Comparison of ENCODE assay signal across 13 cellular contexts in the genomic region with DNA sequence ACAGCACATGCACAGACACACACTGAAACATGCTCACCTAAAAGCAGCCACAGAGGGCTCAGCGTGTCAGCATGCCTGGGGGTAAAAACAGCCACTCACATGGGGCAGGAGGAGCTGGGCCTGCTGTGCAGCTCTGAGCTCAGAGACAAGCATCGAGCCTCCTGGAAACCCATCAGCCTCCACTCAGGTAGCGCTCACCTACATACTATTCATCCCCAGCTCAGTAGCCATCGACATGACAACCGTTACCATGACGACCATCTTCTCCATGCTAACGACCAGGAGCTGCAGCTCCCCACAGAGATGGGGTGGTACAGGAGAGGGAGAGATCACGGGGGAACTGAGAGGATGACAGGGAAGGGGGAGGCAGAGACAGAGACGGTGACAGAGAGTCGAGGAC. TPM values are rescaled to one million over a fixed set of nuclear protein-coding genes. Genes with fewer than 3 reads are reported as not detected.
A peak's percentile ranks its signal among the peaks of the same experiment; 100 is the strongest.
DNase-seq lines count a peak whose midpoint lies in the region; ATAC-seq, FAIRE-seq and TF ChIP-seq lines count a peak whose summit lies in the region.
"Had no signal": no experiment of that assay in that cellular context is flagged by ENCODE, and none has a peak within 500 bp of the region (broad histone marks: within the 10 kb centered on the region; RNA-seq: fewer than 3 reads in every experiment).

No MANE protein-coding gene starts in this region.

- no peak overlapping the region for H3K27ac ChIP-seq in H9 (ENCODE audit: insufficient read length, low read depth, low read length)
- H3K27ac ChIP-seq in caudate nucleus (ENCODE audit: low read depth, low read length) = peak overlapping the region; percentile 93
- H3K27ac ChIP-seq in neuronal stem cell (replicated peaks; ENCODE audit: low read length) = no peak overlapping the region
- peak overlapping the region in 1 of 2 donors; percentile 36 for H3K27ac ChIP-seq in small intestine (ENCODE audit: low read depth in 1 of 2, low read length in 1 of 2)
- H3K27ac ChIP-seq in HepG2 (ENCODE audit: extremely low read length, insufficient read depth, low read length) = no peak overlapping the region

- DNase-seq in H9 (peak; percentile 59), NCI-H2227 (lab: John Stamatoyannopoulos, UW; ENCODE audit: unreplicated experiment) (peak; percentile 90), caudate nucleus (lab: John Stamatoyannopoulos, UW) (peak in 45 of 61 donors; percentile 15 to 94 (median 62)), neuronal stem cell (ENCODE audit: low spot score) (no peak), small intestine (no peak), HepG2 (ENCODE audit: low spot score) (no peak)
- DNase-seq in stimulated activated CD4-positive, alpha-beta T cell treated with anti-CD3 and anti-CD28 coated beads, Interleukin-4, amount 100 ng/mL, for 4 hours = no peak
- DNase-seq: heart left ventricle; stimulated activated CD4-positive, alpha-beta T cell treated with anti-CD3 and anti-CD28 coated beads, Interleukin-1b, Interleukin-23, amount 100 ng/mL, for 48 hours had no signal

- no peak overlapping the region for H3K9ac ChIP-seq in H9 (ENCODE audit: extremely low read depth, insufficient read length, low read length)
- H3K9ac ChIP-seq in neuronal stem cell (ENCODE audit: low read depth, low read length, poor library complexity) = no peak overlapping the region
- no peak overlapping the region for H3K9ac ChIP-seq in HepG2 (ENCODE audit: insufficient read depth, low read depth, low read length)

- H4K8ac ChIP-seq in H9 (replicated peaks; ENCODE audit: insufficient read length, low read depth, low read length) (no peak overlapping the region), neuronal stem cell (ENCODE audit: low read depth, low read length) (no peak overlapping the region)

- H3K4me1 Mint-ChIP-seq in H9 = peaks cover 29 to 44% of the 10 kb centered on the region in 2 experiments
- H3K4me1 Mint-ChIP-seq: central memory CD8-positive, alpha-beta T cell had no signal

- H2BK120ac ChIP-seq in H9 (ENCODE audit: low read depth, low read length, poor library complexity, severe bottlenecking) = no peak overlapping the region
- H2BK120ac ChIP-seq in neuronal stem cell (ENCODE audit: low read depth, low read length) = no peak overlapping the region

- H4K20me1 ChIP-seq in H9 (ENCODE audit: control insufficient read depth, insufficient read depth, insufficient read length) (no peaks in the 10 kb centered on the region), HepG2 (ENCODE audit: insufficient read depth, low read length) (no peaks in the 10 kb centered on the region)

- H3K18ac ChIP-seq in H9 (ENCODE audit: insufficient read length, low read depth, low read length) (no peak overlapping the region), neuronal stem cell (ENCODE audit: low read length) (peak overlapping the region; percentile 0)

- no peak for TF ChIP-seq POLR2A in HepG2 (IDR thresholded peaks at IDR 0.05; ENCODE audit: insufficient read depth in 1 of 2, low read depth in 2 of 2, low read length in 2 of 2)

- no peak for ATAC-seq in GM19397 (IDR thresholded peaks at IDR 0.05; ENCODE audit: unreplicated experiment)
- no peak for ATAC-seq in HepG2
- ATAC-seq: heart left ventricle; natural killer cell treated with Interleukin-12 subunit alpha and Interleukin-12 subunit beta and Interleukin-15 and Interleukin-18, amount 100 ng/mL, for 72 hours had no signal

- H4K91ac ChIP-seq in H9 (ENCODE audit: insufficient read length, low read depth, low read length) = no peak overlapping the region
- H4K91ac ChIP-seq in neuronal stem cell (ENCODE audit: low read depth, low read length, poor library complexity) = no peak overlapping the region

- no peak overlapping the region for H3T11ph ChIP-seq in H9 (ENCODE audit: low read length)

- H3K36me3 ChIP-seq in neuronal stem cell (replicated peaks in 1 of 2; ENCODE audit: control insufficient read depth in 2 of 2, insufficient read depth in 2 of 2, low read length in 2 of 2) = peaks cover 13 to 37% of the 10 kb centered on the region in 2 donors
- H3K36me3 ChIP-seq in small intestine (ENCODE audit: control insufficient read depth in 2 of 2, insufficient read depth in 2 of 2, low read length in 2 of 2) = no peaks in the 10 kb centered on the region
- no peaks in the 10 kb centered on the region for H3K36me3 ChIP-seq in HepG2 (replicated peaks in 1 of 2; ENCODE audit: control insufficient read depth in 1 of 2, insufficient read depth in 2 of 2, low read length in 2 of 2)
- H3K36me3 ChIP-seq: HAP-1 had no signal

- no peak overlapping the region for H2AK5ac ChIP-seq in H9 (ENCODE audit: insufficient read length, low read length)
- no peak overlapping the region for H2AK5ac ChIP-seq in neuronal stem cell (ENCODE audit: low read depth, low read length)

- H2BK5ac ChIP-seq in H9 (ENCODE audit: insufficient read length, low read length) (no peak overlapping the region), neuronal stem cell (ENCODE audit: low read length) (no peak overlapping the region)

- H3K27me3 ChIP-seq in H9 (ENCODE audit: insufficient read depth, low read length) (no peaks in the 10 kb centered on the region), neuronal stem cell (ENCODE audit: control insufficient read depth in 3 of 3, insufficient read depth in 3 of 3, low read depth in 1 of 3, low read length in 3 of 3) (no peaks in the 10 kb centered on the region), small intestine (ENCODE audit: control insufficient read depth in 2 of 2, insufficient read depth in 2 of 2, low read length in 2 of 2) (no peaks in the 10 kb centered on the region), HepG2 (ENCODE audit: control insufficient read depth in 1 of 2, insufficient read depth in 2 of 2, low read length in 2 of 2) (peaks cover 0 to 23% of the 10 kb centered on the region in 2 experiments; a peak in 3 of 5 replicates)
- H3K27me3 ChIP-seq: heart left ventricle had no signal

- H3K4ac ChIP-seq in H9 (ENCODE audit: low read depth, low read length) = no peak overlapping the region
- H3K4ac ChIP-seq in neuronal stem cell (ENCODE audit: low read length) = no peak overlapping the region

- H3K79me1 ChIP-seq in H9 (ENCODE audit: insufficient read depth, low read depth, low read length, poor library complexity, severe bottlenecking) (no peaks in the 10 kb centered on the region), neuronal stem cell (ENCODE audit: low read depth, low read length) (peaks cover 8% of the 10 kb centered on the region)

- no peak overlapping the region for H3K4me3 Mint-ChIP-seq in H9
- H3K4me3 Mint-ChIP-seq: central memory CD8-positive, alpha-beta T cell; natural killer cell treated with Interleukin-12 subunit alpha and Interleukin-12 subunit beta and Interleukin-15 and Interleukin-18, amount 100 ng/mL, for 72 hours had no signal

- no peak overlapping the region for H3K56ac ChIP-seq in H9 (ENCODE audit: insufficient read length, low read depth, low read length)

- no peak overlapping the region for H4K5ac ChIP-seq in H9 (ENCODE audit: insufficient read length, low read depth, low read length)

- no peak for TF ChIP-seq RAD21 in HepG2 (CRISPR knock-in tag; IDR thresholded peaks at IDR 0.05)

- H2BK15ac ChIP-seq in H9 (ENCODE audit: low read depth, low read length) = no peak overlapping the region
- no peak overlapping the region for H2BK15ac ChIP-seq in neuronal stem cell (ENCODE audit: low read length)

- intact Hi-C loops in HepG2 (cut with micrococcal nuclease; ENCODE audit: unreplicated experiment) = no loop called here

- H3K23ac ChIP-seq in H9 (ENCODE audit: insufficient read length, low read depth, low read length) = no peak overlapping the region
- H3K23ac ChIP-seq in neuronal stem cell (ENCODE audit: low read depth, low read length, poor library complexity) = no peak overlapping the region

- WGBS in H9 (ENCODE audit: extremely low coverage, insufficient read length, low lambda C conversion rate) = no CpG with 5 or more reads among the region's 10 CpGs
- no CpG with 5 or more reads among the region's 10 CpGs for WGBS in neuronal stem cell (ENCODE audit: extremely low coverage in 2 of 2, insufficient read length in 2 of 2, insufficient replicate concordance in 1 of 2), 2 donors
- WGBS in small intestine, 3 donors = 57 to 73% (median 59%) methylated on average over 10 of the region's 10 CpGs
- 10% methylated on average over 8 of the region's 10 CpGs for WGBS in HepG2 (ENCODE audit: low lambda C conversion rate)

- no peak overlapping the region for H3K14ac ChIP-seq in H9 (ENCODE audit: insufficient read depth, low read length)
- no peak overlapping the region for H3K14ac ChIP-seq in neuronal stem cell (ENCODE audit: low read length)

- TF ChIP-seq EP300 in HepG2 (IDR thresholded peaks at IDR 0.05; ENCODE audit: low read depth in 2 of 2, low read length in 2 of 2) = no peak
- no peak for TF ChIP-seq EP300 in HepG2 (CRISPR knock-in tag; IDR thresholded peaks at IDR 0.05; ENCODE audit: borderline replicate concordance)

- no peak overlapping the region for H3K27ac Mint-ChIP-seq in H9
- H3K27ac Mint-ChIP-seq: natural killer cell treated with Interleukin-12 subunit alpha and Interleukin-12 subunit beta and Interleukin-15 and Interleukin-18, amount 100 ng/mL, for 72 hours had no signal

- POLR2A ChIA-PET in HepG2 (lab: Yijun Ruan, JAX) = no interaction called here

- in situ Hi-C loops in HepG2 (cut with HindIII; ENCODE audit: extremely low pct_ligation_motif_present, low pct_unique_long_range_greater_than_20kb) = no loop called here

- CTCF ChIA-PET in HepG2 (lab: Yijun Ruan, JAX; ENCODE audit: low intra/inter-chr PET ratio, low total read pairs) = no interaction called here

- H3K36me3 Mint-ChIP-seq in H9 (ENCODE audit: insufficient read depth in 1 of 3, low read depth in 3 of 3) = no peaks in the 10 kb centered on the region; a peak in 1 of 7 replicates
- H3K36me3 Mint-ChIP-seq: natural killer cell treated with Interleukin-12 subunit alpha and Interleukin-12 subunit beta and Interleukin-15 and Interleukin-18, amount 100 ng/mL, for 72 hours had no signal

- H2BK20ac ChIP-seq in H9 (ENCODE audit: low read depth, low read length, poor library complexity, severe bottlenecking) = no peak overlapping the region

- no peaks in the 10 kb centered on the region for H3K23me2 ChIP-seq in H9 (ENCODE audit: insufficient read length, low read depth, low read length, poor library complexity, severe bottlenecking)

- FAIRE-seq in small intestine (lab: Jason Lieb, UNC) (no peak), HepG2 (lab: Jason Lieb, UNC) (no peak)

- no peaks in the 10 kb centered on the region for H3K9me3 Mint-ChIP-seq in H9
- H3K9me3 Mint-ChIP-seq: central memory CD8-positive, alpha-beta T cell; natural killer cell treated with Interleukin-12 subunit alpha and Interleukin-12 subunit beta and Interleukin-15 and Interleukin-18, amount 100 ng/mL, for 72 hours had no signal

- H3K4me3 ChIP-seq in neuronal stem cell (ENCODE audit: low read length in 2 of 2) = no peak overlapping the region
- no peak overlapping the region for H3K4me3 ChIP-seq in small intestine (ENCODE audit: low read depth in 1 of 2, low read length in 2 of 2)
- no peak overlapping the region for H3K4me3 ChIP-seq in HepG2 (replicated peaks in 1 of 3; ENCODE audit: insufficient read depth in 1 of 3, low read depth in 2 of 3, low read length in 3 of 3)
- H3K4me3 ChIP-seq: HAP-1, heart left ventricle had no signal

- BruUV-seq in HepG2 (replicated peaks; lab: Mats Ljungman, UMichigan) = no TSS peak

- no peak overlapping the region for H2BK12ac ChIP-seq in H9 (ENCODE audit: insufficient read length, low read depth, low read length)
- no peak overlapping the region for H2BK12ac ChIP-seq in neuronal stem cell (ENCODE audit: low read length)

- no peaks in the 10 kb centered on the region for H3K27me3 Mint-ChIP-seq in H9 (ENCODE audit: low read depth)

- H3K4me2 ChIP-seq in H9 (ENCODE audit: insufficient read depth, insufficient read length, low read length) = no peak overlapping the region
- H3K4me2 ChIP-seq in neuronal stem cell (ENCODE audit: insufficient read depth, low read length, poor library complexity, severe bottlenecking) = no peak overlapping the region
- no peak overlapping the region for H3K4me2 ChIP-seq in HepG2 (ENCODE audit: low read depth, low read length)

- H2AFZ ChIP-seq in H9 (ENCODE audit: low read length) = no peak overlapping the region
- no peak overlapping the region for H2AFZ ChIP-seq in neuronal stem cell (ENCODE audit: low read length)
- H2AFZ ChIP-seq in HepG2 (ENCODE audit: low read length) = no peak overlapping the region

- H3K79me2 ChIP-seq in H9 (ENCODE audit: insufficient read depth, low read length) (no peaks in the 10 kb centered on the region), HepG2 (ENCODE audit: insufficient read depth, low read length) (no peaks in the 10 kb centered on the region)

- H3K9me3 ChIP-seq in H9 (ENCODE audit: control insufficient read depth, low read depth, low read length) (no peaks in the 10 kb centered on the region), neuronal stem cell (replicated peaks in 1 of 2; ENCODE audit: control insufficient read depth in 2 of 2, insufficient read depth in 1 of 2, low read depth in 1 of 2, low read length in 2 of 2) (no peaks in the 10 kb centered on the region), small intestine (ENCODE audit: control insufficient read depth, low read depth) (no peaks in the 10 kb centered on the region), HepG2 (ENCODE audit: low read length) (no peaks in the 10 kb centered on the region)
- H3K9me3 ChIP-seq: HAP-1, heart left ventricle had no signal

- H3K4me1 ChIP-seq in H9 (ENCODE audit: insufficient read depth, low read length) = peaks cover 4% of the 10 kb centered on the region; the same call in 1 of the 2 replicates
- peaks cover 12 to 25% of the 10 kb centered on the region in 2 donors for H3K4me1 ChIP-seq in neuronal stem cell (ENCODE audit: control insufficient read depth in 2 of 2, insufficient read depth in 1 of 2, low read depth in 1 of 2, low read length in 2 of 2)
- H3K4me1 ChIP-seq in small intestine (ENCODE audit: control insufficient read depth in 2 of 2, insufficient read depth in 1 of 2, low read depth in 1 of 2, low read length in 1 of 2) = no peaks in the 10 kb centered on the region
- H3K4me1 ChIP-seq in HepG2 (ENCODE audit: insufficient read depth, low read length) = no peaks in the 10 kb centered on the region

- TF ChIP-seq CTCF in H9 (conservative IDR thresholded peaks at IDR 0.05) (no peak), HepG2 (CRISPR knock-in tag; IDR thresholded peaks at IDR 0.05) (no peak)

RNA-seq across cellular contexts. Expression of gene SDC3, which starts 28.6 kb away (rescaled TPM):
- total RNA-seq in H9 (2021) (24.2 and 25.9 TPM in 2 replicates), HepG2 (2016; rRNA removed; fragmentation: Illumina TruSeq; extraction: Trizol) (0.18 and 0.49 TPM in 2 replicates)
- polyA plus RNA-seq in neuronal stem cell (2013, experiment 1 of 2) = 63.6 TPM
- polyA plus RNA-seq in neuronal stem cell (2013, experiment 2 of 2) = 63.6 TPM
- polyA plus RNA-seq in small intestine (10 to 100 TPM in 1 of 3 donors, 1 to 10 TPM in 1, under 1 TPM in 1; 0.67 to 24.9 (median 1.9) TPM), HepG2 (2011; rRNA removed) (0.84 and 0.85 TPM in 2 replicates)
- total RNA-seq in HepG2 (2016; cell fraction: cytosol; rRNA removed; fragmentation: Illumina TruSeq; extraction: Trizol; ENCODE audit: low read depth) = 0.10 and 0.26 TPM in 2 replicates
- 0.25 and 0.61 TPM in 2 replicates for total RNA-seq in HepG2 (2016; cell fraction: insoluble cytoplasmic fraction; rRNA removed; fragmentation: Illumina TruSeq; extraction: Trizol)
- total RNA-seq in HepG2 (2016; cell fraction: membrane; rRNA removed; fragmentation: Illumina TruSeq; extraction: Trizol) = 0.24 and 0.40 TPM in 2 replicates
- total RNA-seq in HepG2 (2016; cell fraction: nucleus; rRNA removed; fragmentation: Illumina TruSeq; extraction: Trizol) = 0.47 and 0.78 TPM in 2 replicates
- polyA plus RNA-seq in HepG2 (2011; cell fraction: cytosol; rRNA removed) = 0.64 and 0.74 TPM in 2 replicates
- polyA plus RNA-seq in HepG2 (2011; cell fraction: nucleus; rRNA removed) = 1.3 and 1.4 TPM in 2 replicates
- 0.98 and 2.3 TPM in 2 replicates for polyA plus RNA-seq in HepG2 (2012)
- polyA plus RNA-seq in HepG2 (2016; cell fraction: cytosol; fragmentation: Illumina TruSeq; extraction: Trizol; ENCODE audit: low read depth) = 0.11 and 0.24 TPM in 2 replicates
- polyA plus RNA-seq in HepG2 (2016; cell fraction: insoluble cytoplasmic fraction; fragmentation: Illumina TruSeq; extraction: Trizol; ENCODE audit: low read depth) = 0.69 and 0.96 TPM in 2 replicates
- polyA plus RNA-seq in HepG2 (2016; cell fraction: membrane; fragmentation: Illumina TruSeq; extraction: Trizol; ENCODE audit: low read depth) = 0.35 and 0.79 TPM in 2 replicates
- polyA plus RNA-seq in HepG2 (2016; cell fraction: nucleus; fragmentation: Illumina TruSeq; extraction: Trizol; ENCODE audit: insufficient read depth, low read depth) = 1.5 and 1.7 TPM in 2 replicates
- 1.8 and 6.1 TPM in 2 replicates for polyA minus RNA-seq in HepG2 (2011; rRNA and poly(A)+ RNA removed; ENCODE audit: low replicate concordance)
- polyA minus RNA-seq in HepG2 (2011; cell fraction: cytosol; rRNA and poly(A)+ RNA removed) = 0.89 and 2.0 TPM in 2 replicates
- polyA minus RNA-seq in HepG2 (2011; cell fraction: nucleus; rRNA and poly(A)+ RNA removed) = 0.37 and 0.77 TPM in 2 replicates

Comparison
In these comparisons a context has a peak if more than half of its experiments do, and no peak if none do; other contexts are left out.
1. DNase-seq: peak in H9 (single experiment), NCI-H2227 (single experiment) and caudate nucleus (45 of 61); none in neuronal stem cell (single experiment), small intestine (single experiment), HepG2 (single experiment) and stimulated activated CD4-positive, alpha-beta T cell treated with anti-CD3 and anti-CD28 coated beads, Interleukin-4, amount 100 ng/mL, for 4 hours (0 of 2).
2. RNA of gene SDC3, which starts 28.6 kb away (total RNA-seq): 24.2 to 25.9 TPM in H9; 0.10 to 0.78 TPM in HepG2; every median in the first group is over 10 times any median in the second.